Comparison of ENCODE assay signal across 10 cellular contexts in genomic region chr19:10525636-10526035, GRCh38.
"Had no signal": no experiment of that assay in that cellular context is flagged by ENCODE, and none has a peak within 500 bp of the region (broad histone marks: within the 10 kb centered on the region; RNA-seq: fewer than 3 reads in every experiment).

No MANE protein-coding gene starts in this region.

- H3K4me1 Mint-ChIP-seq: GM23338, H9 had no signal

- DNase-seq: GM23248, GOT3, H7, H9, HCEC 1CT, HFFc6 had no signal

- H3K4me3 Mint-ChIP-seq: GM23338, H9, HFFc6 had no signal

- H3K9me3 Mint-ChIP-seq: GM23338, H9, HFFc6 had no signal

- ATAC-seq: GM23338, HCT116 had no signal

- H3K27ac Mint-ChIP-seq: GM23338, H9, HFFc6 had no signal

- FAIRE-seq: H1, H54 had no signal
